In the genomic region with DNA sequence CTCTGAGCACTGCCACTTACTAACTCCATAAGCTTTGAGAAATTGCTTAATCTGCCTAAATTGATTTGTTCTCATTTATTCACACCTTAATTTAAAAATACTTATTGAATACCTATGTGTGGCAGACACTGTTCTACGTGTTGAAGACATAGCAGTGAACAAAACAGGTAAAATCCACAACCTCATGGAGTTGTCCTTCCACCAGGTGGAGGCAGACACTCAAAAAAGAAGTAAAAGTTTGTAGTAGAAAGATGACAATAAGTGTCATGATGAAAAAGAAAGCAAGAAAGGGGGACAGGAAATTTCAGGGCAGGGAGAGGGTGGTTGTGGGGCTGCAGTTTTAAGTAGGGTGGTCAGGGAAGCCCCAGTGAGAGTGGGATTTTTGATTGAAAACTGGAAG, we compare ENCODE assay signal across 16 cellular contexts.
DNase-seq lines count a peak whose midpoint lies in the region; ATAC-seq, FAIRE-seq and TF ChIP-seq lines count a peak whose summit lies in the region.
"Had no signal": no experiment of that assay in that cellular context is flagged by ENCODE, and none has a peak within 500 bp of the region (broad histone marks: within the 10 kb centered on the region; RNA-seq: fewer than 3 reads in every experiment).

No MANE protein-coding gene starts in this region.

- TF ChIP-seq POLR2A in GM12878 (IDR thresholded peaks at IDR 0.05; ENCODE audit: low read depth, low read length), result no peak

- TF ChIP-seq CTCF in Loucy (conservative IDR thresholded peaks at IDR 0.05; ENCODE audit: low read length) (peak; percentile 44), GM12878 (IDR thresholded peaks at IDR 0.05 in 2 of 3, conservative IDR thresholded peaks at IDR 0.05 in 1 of 3; ENCODE audit: control insufficient read depth in 2 of 3, extremely low read depth in 1 of 3, insufficient read depth in 1 of 3, low read depth in 3 of 3, low read length in 3 of 3) (peak in 2 of 3 experiments; percentile 9 to 22; a peak in 1 of 6 replicates), osteocyte (IDR thresholded peaks at IDR 0.05) (peak; percentile 12)

- intact Hi-C loops in GM12878 (cut with micrococcal nuclease; ENCODE audit: unreplicated experiment), result no loop called here

- POLR2A ChIA-PET in GM12878 (lab: Charles Lee) (no interaction called here), HEK293T (lab: Yijun Ruan, JAX) (no interaction called here)

- CTCF ChIA-PET in GM12878 (lab: Yijun Ruan, JAX) (interaction anchor here (0.8 to 1.2 kb wide), 2 partner anchors 67 to 69 kb away, joined by 3 to 4 read pairs; no protein-coding TSS in a partner anchor), HEK293T (lab: Yijun Ruan, JAX) (no interaction called here)

- no peaks in the 10 kb centered on the region for H3K9me2 ChIP-seq in Loucy (replicated peaks; ENCODE audit: low read depth, low read length)

- DNase-seq in SIG-M5 treated with dmso at 0.1 percent for 504 hours (lab: John Stamatoyannopoulos, UW; ENCODE audit: unreplicated experiment) (peak; percentile 2), SIG-M5 (lab: John Stamatoyannopoulos, UW) (no peak), GM12878 (ENCODE audit: low read depth, low spot score) (no peak), osteocyte (ENCODE audit: extremely low spot score, unreplicated experiment) (no peak), HEK293T (ENCODE audit: extremely low spot score) (no peak), NCI-H1092 (lab: John Stamatoyannopoulos, UW) (no peak)
- DNase-seq: activated CD4-positive, alpha-beta T cell treated with anti-CD3 and anti-CD28 coated beads for 1 hour; activated naive CD4-positive, alpha-beta T cell treated with Interleukin-2 at 50 U/mL for 16 hours; AML-193; MG63; naive thymus-derived CD4-positive, alpha-beta T cell; stimulated activated CD4-positive, alpha-beta T cell treated with anti-CD3 and anti-CD28 coated beads, Interleukin-2, amount 100 ng/mL, for 24 hours had no signal

- H3K4me3 ChIP-seq in Loucy (ENCODE audit: low read length, poor library complexity, severe bottlenecking) (no peak overlapping the region), GM12878 (no peak overlapping the region)
- H3K4me3 ChIP-seq: MG63 had no signal

- no peak for FAIRE-seq in GM12878 (lab: Jason Lieb, UNC)
- FAIRE-seq: GM12892, RCC 7860 had no signal

- no peak overlapping the region for H3K27ac ChIP-seq in GM12878 (ENCODE audit: control insufficient read depth, insufficient read depth)

- ATAC-seq in GM12878 (0 out of 3 replicates have a peak, but pooled peaks have one; percentile 36), GM19035 (IDR thresholded peaks at IDR 0.05; ENCODE audit: unreplicated experiment) (no peak)
- ATAC-seq: naive thymus-derived CD4-positive, alpha-beta T cell had no signal

- H2AFZ ChIP-seq in Loucy (ENCODE audit: low read length) (no peak overlapping the region), GM12878 (ENCODE audit: control insufficient read depth, low read depth, low read length) (no peak overlapping the region)

- H3K27me3 ChIP-seq in Loucy (ENCODE audit: insufficient read depth, low read length, poor library complexity, severe bottlenecking), result no peaks in the 10 kb centered on the region
- no peaks in the 10 kb centered on the region; a peak in 1 of 4 replicates for H3K27me3 ChIP-seq in GM12878 (replicated peaks in 1 of 2; ENCODE audit: control insufficient read depth in 2 of 2, insufficient read depth in 2 of 2, low read length in 1 of 2)
- H3K27me3 ChIP-seq: MG63 had no signal

- RAD21 ChIA-PET in GM12878 (lab: Charles Lee; ENCODE audit: unreplicated experiment), result no interaction called here

- H3K9ac ChIP-seq in Loucy (ENCODE audit: low read depth, low read length, poor library complexity, severe bottlenecking) (no peak overlapping the region), GM12878 (ENCODE audit: control insufficient read depth, insufficient read depth, low read length) (no peak overlapping the region)

- H3K4me2 ChIP-seq in Loucy (ENCODE audit: low read depth, low read length, poor library complexity, severe bottlenecking) (no peak overlapping the region), GM12878 (ENCODE audit: control insufficient read depth, insufficient read depth) (no peak overlapping the region)

- no peaks in the 10 kb centered on the region for H4K20me1 ChIP-seq in Loucy (ENCODE audit: insufficient read depth, low read length, poor library complexity, severe bottlenecking)
- no peaks in the 10 kb centered on the region for H4K20me1 ChIP-seq in GM12878 (ENCODE audit: control insufficient read depth, insufficient read depth)

- H3K79me2 ChIP-seq in Loucy (ENCODE audit: insufficient read depth, low read length) (no peaks in the 10 kb centered on the region), GM12878 (ENCODE audit: control insufficient read depth, insufficient read depth, low read length) (no peaks in the 10 kb centered on the region)

- H3K4me1 Mint-ChIP-seq in osteocyte (ENCODE audit: unreplicated experiment), result no peaks in the 10 kb centered on the region
- H3K4me1 Mint-ChIP-seq: naive thymus-derived CD4-positive, alpha-beta T cell had no signal

- no TSS peak for BruUV-seq in GM12878 (replicated peaks; lab: Mats Ljungman, UMichigan)

- 0 out of 2 replicates have a peak, but pooled peaks have one; percentile 26 for TF ChIP-seq RAD21 in GM12878 (IDR thresholded peaks at IDR 0.05; ENCODE audit: insufficient read depth, low read depth, low read length)

- in situ Hi-C loops in GM12878 (cut with MboI), result no loop called here

- no peak for TF ChIP-seq EP300 in GM12878 (IDR thresholded peaks at IDR 0.05; ENCODE audit: borderline replicate concordance in 1 of 2, control insufficient read depth in 1 of 2, low read depth in 2 of 2, low read length in 2 of 2)

- no peaks in the 10 kb centered on the region for H3K36me3 Mint-ChIP-seq in osteocyte (ENCODE audit: unreplicated experiment)
- H3K36me3 Mint-ChIP-seq: naive thymus-derived CD4-positive, alpha-beta T cell had no signal

- no peaks in the 10 kb centered on the region for H3F3A ChIP-seq in Loucy (ENCODE audit: low read depth)

- SMC1A ChIA-PET in GM12878 (lab: Charles Lee; ENCODE audit: uncharacterized antibody, unreplicated experiment), result no interaction called here

- H3K36me3 ChIP-seq in Loucy (ENCODE audit: insufficient read depth, low read length) (no peaks in the 10 kb centered on the region), GM12878 (ENCODE audit: control insufficient read depth in 2 of 2, insufficient read depth in 2 of 2, low read length in 1 of 2) (no peaks in the 10 kb centered on the region)
- H3K36me3 ChIP-seq: MG63 had no signal

- H3K9me3 ChIP-seq in Loucy (ENCODE audit: insufficient read depth, low read depth, low read length), result no peaks in the 10 kb centered on the region
- H3K9me3 ChIP-seq in GM12878 (replicated peaks; ENCODE audit: control insufficient read depth, insufficient read depth, low read length), result no peaks in the 10 kb centered on the region
- H3K9me3 ChIP-seq: MG63 had no signal

- no peak overlapping the region for H3K4me3 Mint-ChIP-seq in osteocyte (ENCODE audit: unreplicated experiment)
- H3K4me3 Mint-ChIP-seq: naive thymus-derived CD4-positive, alpha-beta T cell had no signal

- H3K27me3 Mint-ChIP-seq in osteocyte (ENCODE audit: unreplicated experiment), result peaks cover 30% of the 10 kb centered on the region

- H3K4me1 ChIP-seq in Loucy (ENCODE audit: insufficient read depth, low read length, poor library complexity, severe bottlenecking), result no peaks in the 10 kb centered on the region
- no peaks in the 10 kb centered on the region for H3K4me1 ChIP-seq in GM12878 (ENCODE audit: control insufficient read depth, insufficient read depth, low read length)

- 0% methylated on average over 1 of the region's 1 CpG for WGBS in GM12878 (ENCODE audit: insufficient coverage, insufficient replicate concordance, low lambda C conversion rate, missing lambda C conversion rate)

- H3K9me3 Mint-ChIP-seq in osteocyte (ENCODE audit: unreplicated experiment), result no peaks in the 10 kb centered on the region
- H3K9me3 Mint-ChIP-seq: naive thymus-derived CD4-positive, alpha-beta T cell had no signal

- no peak overlapping the region for H3K27ac Mint-ChIP-seq in osteocyte (ENCODE audit: unreplicated experiment)
- H3K27ac Mint-ChIP-seq: naive thymus-derived CD4-positive, alpha-beta T cell had no signal

TF ChIP-seq in GM12878, 131 proteins besides CTCF, POLR2A, EP300 and RAD21:
- TF ChIP-seq, protein P1, sequence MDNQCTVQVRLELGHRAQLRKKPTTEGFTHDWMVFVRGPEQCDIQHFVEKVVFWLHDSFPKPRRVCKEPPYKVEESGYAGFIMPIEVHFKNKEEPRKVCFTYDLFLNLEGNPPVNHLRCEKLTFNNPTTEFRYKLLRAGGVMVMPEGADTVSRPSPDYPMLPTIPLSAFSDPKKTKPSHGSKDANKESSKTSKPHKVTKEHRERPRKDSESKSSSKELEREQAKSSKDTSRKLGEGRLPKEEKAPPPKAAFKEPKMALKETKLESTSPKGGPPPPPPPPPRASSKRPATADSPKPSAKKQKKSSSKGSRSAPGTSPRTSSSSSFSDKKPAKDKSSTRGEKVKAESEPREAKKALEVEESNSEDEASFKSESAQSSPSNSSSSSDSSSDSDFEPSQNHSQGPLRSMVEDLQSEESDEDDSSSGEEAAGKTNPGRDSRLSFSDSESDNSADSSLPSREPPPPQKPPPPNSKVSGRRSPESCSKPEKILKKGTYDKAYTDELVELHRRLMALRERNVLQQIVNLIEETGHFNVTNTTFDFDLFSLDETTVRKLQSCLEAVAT (IDR thresholded peaks at IDR 0.05), result no peak

TF ChIP-seq in HEK293T, 16 proteins besides CTCF, POLR2A, EP300 and RAD21:
- TF ChIP-seq FOXK2 (IDR thresholded peaks at IDR 0.05) (no peak), CTBP1 (IDR thresholded peaks at IDR 0.05; ENCODE audit: borderline replicate concordance) (no peak), L3MBTL2 (conservative IDR thresholded peaks at IDR 0.05) (no peak), FOXM1 (IDR thresholded peaks at IDR 0.05; ENCODE audit: borderline replicate concordance) (no peak), LEF1 (IDR thresholded peaks at IDR 0.05; ENCODE audit: borderline replicate concordance) (no peak), HDGF (IDR thresholded peaks at IDR 0.05; ENCODE audit: borderline replicate concordance) (no peak), ARNT (IDR thresholded peaks at IDR 0.05) (no peak)
